ENCODE assay signal across 1 cellular context in the genomic region with DNA sequence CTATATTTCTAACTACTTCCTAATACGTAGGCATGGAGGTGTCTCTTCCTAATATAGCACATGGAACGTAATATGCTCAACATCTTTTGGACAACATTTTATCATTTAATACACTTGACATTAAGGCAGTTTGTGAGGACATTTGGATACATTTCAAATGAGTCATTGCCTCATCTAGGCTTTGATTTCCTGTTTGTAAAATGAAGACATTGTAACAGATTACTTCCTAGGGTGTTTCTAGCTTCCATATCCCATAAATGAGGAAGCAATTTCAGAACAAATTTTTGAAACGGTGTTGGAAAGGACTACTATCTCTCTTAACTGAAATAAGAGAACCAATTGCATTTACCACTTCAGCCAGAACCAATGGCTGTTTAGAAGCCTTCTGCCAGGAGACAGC.
TF ChIP-seq lines count a peak whose summit lies in the region.

No MANE protein-coding gene starts in this region.

TF ChIP-seq in HCT116, 20 proteins besides CTCF, POLR2A, EP300 and RAD21 (continued from another document):
- TF ChIP-seq, protein P1, sequence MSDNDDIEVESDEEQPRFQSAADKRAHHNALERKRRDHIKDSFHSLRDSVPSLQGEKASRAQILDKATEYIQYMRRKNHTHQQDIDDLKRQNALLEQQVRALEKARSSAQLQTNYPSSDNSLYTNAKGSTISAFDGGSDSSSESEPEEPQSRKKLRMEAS (IDR thresholded peaks at IDR 0.05) = no peak
- no peak for TF ChIP-seq ELF1 (IDR thresholded peaks at IDR 0.05; ENCODE audit: borderline replicate concordance, low read depth)
- TF ChIP-seq SRF (IDR thresholded peaks at IDR 0.05; ENCODE audit: low read depth) = no peak
- TF ChIP-seq ZFX (IDR thresholded peaks at IDR 0.05) = no peak
- no peak for TF ChIP-seq EZH2phosphoT487 (IDR thresholded peaks at IDR 0.05; ENCODE audit: borderline replicate concordance)
- no peak for TF ChIP-seq EZH2 (IDR thresholded peaks at IDR 0.05)
TF ChIP-seq in HCT116: peak in this region for 0.
